In the genomic region with DNA sequence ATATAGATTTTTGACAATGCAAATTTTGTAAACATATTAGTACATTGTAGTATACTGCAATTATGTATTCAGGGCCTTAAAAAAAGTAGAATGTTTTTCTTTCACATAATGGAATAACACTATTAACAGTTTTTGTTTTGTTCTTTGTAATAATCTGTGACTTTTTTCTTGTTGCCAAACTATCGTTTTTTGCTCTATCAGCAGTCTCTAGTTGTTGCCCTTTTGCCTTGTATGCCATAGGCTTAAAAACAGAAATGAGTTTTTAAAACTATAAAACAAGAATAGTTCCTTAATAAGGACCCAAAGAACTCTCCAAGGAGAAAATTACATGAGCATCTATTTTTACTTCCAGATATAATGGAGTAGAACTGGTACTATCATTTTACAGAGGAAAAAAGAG, we compare ENCODE assay signal across 1 cellular context.
TF ChIP-seq lines count a peak whose summit lies in the region.

No MANE protein-coding gene starts in this region.

TF ChIP-seq in K562, 482 proteins besides CTCF, POLR2A, EP300 and RAD21:
- TF ChIP-seq, protein P1, sequence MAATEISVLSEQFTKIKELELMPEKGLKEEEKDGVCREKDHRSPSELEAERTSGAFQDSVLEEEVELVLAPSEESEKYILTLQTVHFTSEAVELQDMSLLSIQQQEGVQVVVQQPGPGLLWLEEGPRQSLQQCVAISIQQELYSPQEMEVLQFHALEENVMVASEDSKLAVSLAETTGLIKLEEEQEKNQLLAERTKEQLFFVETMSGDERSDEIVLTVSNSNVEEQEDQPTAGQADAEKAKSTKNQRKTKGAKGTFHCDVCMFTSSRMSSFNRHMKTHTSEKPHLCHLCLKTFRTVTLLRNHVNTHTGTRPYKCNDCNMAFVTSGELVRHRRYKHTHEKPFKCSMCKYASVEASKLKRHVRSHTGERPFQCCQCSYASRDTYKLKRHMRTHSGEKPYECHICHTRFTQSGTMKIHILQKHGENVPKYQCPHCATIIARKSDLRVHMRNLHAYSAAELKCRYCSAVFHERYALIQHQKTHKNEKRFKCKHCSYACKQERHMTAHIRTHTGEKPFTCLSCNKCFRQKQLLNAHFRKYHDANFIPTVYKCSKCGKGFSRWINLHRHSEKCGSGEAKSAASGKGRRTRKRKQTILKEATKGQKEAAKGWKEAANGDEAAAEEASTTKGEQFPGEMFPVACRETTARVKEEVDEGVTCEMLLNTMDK (IDR thresholded peaks at IDR 0.05; ENCODE audit: borderline replicate concordance, insufficient read depth, low read depth, low read length, poor library complexity, severe bottlenecking): no peak
- TF ChIP-seq, protein P2, sequence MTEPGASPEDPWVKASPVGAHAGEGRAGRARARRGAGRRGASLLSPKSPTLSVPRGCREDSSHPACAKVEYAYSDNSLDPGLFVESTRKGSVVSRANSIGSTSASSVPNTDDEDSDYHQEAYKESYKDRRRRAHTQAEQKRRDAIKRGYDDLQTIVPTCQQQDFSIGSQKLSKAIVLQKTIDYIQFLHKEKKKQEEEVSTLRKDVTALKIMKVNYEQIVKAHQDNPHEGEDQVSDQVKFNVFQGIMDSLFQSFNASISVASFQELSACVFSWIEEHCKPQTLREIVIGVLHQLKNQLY (CRISPR knock-in tag; conservative IDR thresholded peaks at IDR 0.05): no peak
- peak; percentile 69 for TF ChIP-seq ZNF316 (IDR thresholded peaks at IDR 0.05)
- TF ChIP-seq, protein P3, sequence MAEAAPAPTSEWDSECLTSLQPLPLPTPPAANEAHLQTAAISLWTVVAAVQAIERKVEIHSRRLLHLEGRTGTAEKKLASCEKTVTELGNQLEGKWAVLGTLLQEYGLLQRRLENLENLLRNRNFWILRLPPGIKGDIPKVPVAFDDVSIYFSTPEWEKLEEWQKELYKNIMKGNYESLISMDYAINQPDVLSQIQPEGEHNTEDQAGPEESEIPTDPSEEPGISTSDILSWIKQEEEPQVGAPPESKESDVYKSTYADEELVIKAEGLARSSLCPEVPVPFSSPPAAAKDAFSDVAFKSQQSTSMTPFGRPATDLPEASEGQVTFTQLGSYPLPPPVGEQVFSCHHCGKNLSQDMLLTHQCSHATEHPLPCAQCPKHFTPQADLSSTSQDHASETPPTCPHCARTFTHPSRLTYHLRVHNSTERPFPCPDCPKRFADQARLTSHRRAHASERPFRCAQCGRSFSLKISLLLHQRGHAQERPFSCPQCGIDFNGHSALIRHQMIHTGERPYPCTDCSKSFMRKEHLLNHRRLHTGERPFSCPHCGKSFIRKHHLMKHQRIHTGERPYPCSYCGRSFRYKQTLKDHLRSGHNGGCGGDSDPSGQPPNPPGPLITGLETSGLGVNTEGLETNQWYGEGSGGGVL (CRISPR knock-in tag; IDR thresholded peaks at IDR 0.05): no peak
- TF ChIP-seq EWSR1 (IDR thresholded peaks at IDR 0.05; ENCODE audit: borderline replicate concordance, low read depth, partially characterized antibody): no peak
- no peak for TF ChIP-seq ZNF282 (CRISPR knock-in tag; IDR thresholded peaks at IDR 0.05)
- no peak for TF ChIP-seq ZNF436 (CRISPR knock-in tag; IDR thresholded peaks at IDR 0.05)
- TF ChIP-seq MAFF (IDR thresholded peaks at IDR 0.05; ENCODE audit: low read length): peak; percentile 38
- peak; percentile 19; the same call in 1 of the 2 replicates for TF ChIP-seq C11orf30 (IDR thresholded peaks at IDR 0.05; ENCODE audit: low read depth)
